In the genomic region with DNA sequence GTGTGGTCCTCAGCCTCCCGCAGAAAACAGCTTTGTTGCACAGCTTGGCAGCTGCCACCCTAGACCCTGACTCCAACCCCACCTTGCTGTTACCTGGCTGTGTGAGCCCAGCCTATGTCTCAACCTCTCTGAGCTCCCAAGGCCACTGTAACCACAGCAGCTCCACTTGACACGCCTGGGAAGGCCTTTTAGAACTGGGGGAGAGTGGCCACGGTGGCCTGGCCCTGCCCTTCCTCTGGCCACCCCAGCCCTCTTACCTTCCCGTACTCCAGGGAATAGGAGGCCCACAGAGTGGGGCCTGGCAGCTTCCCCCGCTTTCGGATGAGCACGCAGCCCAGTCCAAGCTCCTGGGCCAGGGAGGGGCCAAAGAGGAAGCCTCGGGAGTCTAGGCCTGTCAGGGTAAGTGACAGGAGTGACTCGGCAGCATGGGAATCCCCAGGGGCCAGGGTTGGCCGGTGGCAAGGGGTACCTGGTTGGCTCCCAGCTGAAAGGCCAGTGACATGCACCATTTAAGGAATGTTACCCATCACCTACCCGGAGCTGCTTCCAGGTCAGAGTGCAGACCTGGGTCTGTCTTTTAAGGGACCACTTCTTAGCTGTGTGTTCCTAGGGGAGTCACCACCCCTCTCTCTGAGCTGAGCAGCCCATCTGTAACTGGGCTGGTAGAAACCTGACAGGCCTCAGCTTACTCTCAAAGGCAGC, we compare ENCODE assay signal across 8 cellular contexts. TPM values are rescaled to one million over a fixed set of nuclear protein-coding genes. Genes with fewer than 3 reads are reported as not detected.
DNase-seq lines count a peak whose midpoint lies in the region; ATAC-seq and TF ChIP-seq lines count a peak whose summit lies in the region.

No MANE protein-coding gene starts in this region.

- DNase-seq in COLO668 (lab: John Stamatoyannopoulos, UW; ENCODE audit: unreplicated experiment) (peak; percentile 45), M059J (ENCODE audit: low read depth) (peak; percentile 35), adipocyte (ENCODE audit: low read depth) (no peak), lower lobe of right lung (no peak), type B pancreatic cell (ENCODE audit: extremely low spot score, unreplicated experiment) (no peak), GM19238 (ENCODE audit: insufficient read length, low spot score) (no peak), NCI-H446 treated with DMSO at 0.1 percent for 48 hours (lab: John Stamatoyannopoulos, UW) (no peak)

- peak overlapping the region; percentile 90 for H3K4me3 Mint-ChIP-seq in type B pancreatic cell

- peak overlapping the region; percentile 82 for H3K4me3 ChIP-seq in adipocyte (ENCODE audit: low read length)
- H3K4me3 ChIP-seq in lower lobe of right lung, result peak overlapping the region; percentile 94

- peak overlapping the region; percentile 95 for H3K27ac ChIP-seq in lower lobe of right lung

- H3K9me3 ChIP-seq in adipocyte (ENCODE audit: control insufficient read depth, low read length) (no peaks in the 10 kb centered on the region), lower lobe of right lung (no peaks in the 10 kb centered on the region)

- H3K27me3 Mint-ChIP-seq in type B pancreatic cell, result no peaks in the 10 kb centered on the region

- peak overlapping the region; percentile 76 for H3K27ac Mint-ChIP-seq in type B pancreatic cell

- H3K4me1 ChIP-seq in adipocyte (ENCODE audit: control insufficient read depth, insufficient read depth, low read length) (peaks cover 16% of the 10 kb centered on the region), lower lobe of right lung (peaks cover 31% of the 10 kb centered on the region)

- H3K27me3 ChIP-seq in adipocyte (replicated peaks; ENCODE audit: control insufficient read depth, insufficient read depth, low read length), result no peaks in the 10 kb centered on the region
- no peaks in the 10 kb centered on the region for H3K27me3 ChIP-seq in lower lobe of right lung (ENCODE audit: low read depth)

- TF ChIP-seq CTCF in lower lobe of right lung (IDR thresholded peaks at IDR 0.05) (no peak), type B pancreatic cell (conservative IDR thresholded peaks at IDR 0.05) (no peak)

- peak overlapping the region; percentile 90 for H3K9ac ChIP-seq in adipocyte (ENCODE audit: low read length)

- intact Hi-C loops in lower lobe of right lung (cut with DNase I), result no loop called here

- H3K36me3 ChIP-seq in adipocyte (ENCODE audit: control insufficient read depth, insufficient read depth, low read length, severe bottlenecking) (peaks cover 22% of the 10 kb centered on the region), lower lobe of right lung (peaks cover 14% of the 10 kb centered on the region)

- ATAC-seq in lower lobe of right lung, result no peak
- no peak for ATAC-seq in GM19463 (IDR thresholded peaks at IDR 0.05; ENCODE audit: unreplicated experiment)

- H3K9me3 Mint-ChIP-seq in type B pancreatic cell, result no peaks in the 10 kb centered on the region

- no peaks in the 10 kb centered on the region for H3K36me3 Mint-ChIP-seq in type B pancreatic cell

- H3K4me1 Mint-ChIP-seq in type B pancreatic cell (ENCODE audit: unreplicated experiment), result peaks cover 3% of the 10 kb centered on the region

RNA-seq across cellular contexts. Expression of gene APRT, which starts 1.4 kb away (rescaled TPM):
- total RNA-seq in M059J (2014; rRNA removed; shearing (Covaris generic)), result 136 and 151 TPM in 2 replicates
- total RNA-seq in lower lobe of right lung, result 87.8 TPM
- total RNA-seq in type B pancreatic cell (ENCODE audit: low replicate concordance), result 116 and 153 TPM in 2 replicates

RNA-seq across cellular contexts. Expression of gene CDT1, which starts 6.7 kb away (rescaled TPM):
- 12.8 and 44.4 TPM in 2 replicates for total RNA-seq in M059J (2014; rRNA removed; shearing (Covaris generic))
- total RNA-seq in lower lobe of right lung (3.5 TPM), type B pancreatic cell (ENCODE audit: low replicate concordance) (17.7 and 36.8 TPM in 2 replicates)

RNA-seq across cellular contexts. Expression of gene PIEZO1, which starts 25.3 kb away (rescaled TPM):
- total RNA-seq in M059J (2014; rRNA removed; shearing (Covaris generic)), result 49.1 and 89.6 TPM in 2 replicates
- total RNA-seq in lower lobe of right lung, result 164 TPM
- total RNA-seq in type B pancreatic cell (ENCODE audit: low replicate concordance), result 33.3 and 94.7 TPM in 2 replicates

RNA-seq across cellular contexts. Expression of gene GALNS, which starts 46.4 kb away (rescaled TPM):
- 28.9 and 34.1 TPM in 2 replicates for total RNA-seq in M059J (2014; rRNA removed; shearing (Covaris generic))
- total RNA-seq in lower lobe of right lung (48.5 TPM), type B pancreatic cell (ENCODE audit: low replicate concordance) (30.2 and 32.5 TPM in 2 replicates)

RNA-seq across cellular contexts. Expression of gene TRAPPC2L, which starts 46.6 kb away (rescaled TPM):
- total RNA-seq in M059J (2014; rRNA removed; shearing (Covaris generic)), result 36.8 and 48.4 TPM in 2 replicates
- total RNA-seq in lower lobe of right lung (51.4 TPM), type B pancreatic cell (ENCODE audit: low replicate concordance) (80.4 and 91.4 TPM in 2 replicates)

Comparison
In these comparisons a context has a peak if more than half of its experiments do, and no peak if none do; other contexts are left out.
1. DNase-seq: peak in COLO668 (single experiment) and M059J (single experiment); none in adipocyte (single experiment), lower lobe of right lung (single experiment), type B pancreatic cell (single experiment), GM19238 (single experiment) and NCI-H446 treated with DMSO at 0.1 percent for 48 hours (single experiment).